In genomic region chr4:150055467-150055866, GRCh38 we compare ENCODE assay signal across 25 cellular contexts. TPM values are rescaled to one million over a fixed set of nuclear protein-coding genes. Genes with fewer than 3 reads are reported as not detected.
DNase-seq lines count a peak whose midpoint lies in the region; ATAC-seq, FAIRE-seq and TF ChIP-seq lines count a peak whose summit lies in the region.
"Had no signal": no experiment of that assay in that cellular context is flagged by ENCODE, and none has a peak within 500 bp of the region (broad histone marks: within the 10 kb centered on the region; RNA-seq: fewer than 3 reads in every experiment).

No MANE protein-coding gene starts in this region.

- TF ChIP-seq CTCF in A549 (IDR thresholded peaks at IDR 0.05), result no peak

- TF ChIP-seq EP300 in A549 (IDR thresholded peaks at IDR 0.05), result no peak

- TF ChIP-seq RAD21 in A549 (conservative IDR thresholded peaks at IDR 0.05 in 1 of 2, IDR thresholded peaks at IDR 0.05 in 1 of 2), result no peak

- peaks cover 7% of the 10 kb centered on the region; the same call in 1 of the 3 replicates for H3K9me3 ChIP-seq in A549
- H3K9me3 ChIP-seq: BE2C had no signal

- DNase-seq in NCI-H748 (lab: John Stamatoyannopoulos, UW; ENCODE audit: unreplicated experiment), result peak; percentile 2
- no peak for DNase-seq in NCI-H748 treated with DMSO at 0.1 percent for 48 hours (lab: John Stamatoyannopoulos, UW)
- peak in 1 of 2 experiments; percentile 63 for DNase-seq in A549 (ENCODE audit: low read depth in 1 of 2, low spot score in 1 of 2)
- peak; percentile 0 for DNase-seq in DMS53 treated with DMSO at 0.1 percent for 48 hours (lab: John Stamatoyannopoulos, UW; ENCODE audit: unreplicated experiment)
- DNase-seq in NCI-H82 treated with DMSO at 0.1 percent for 48 hours (lab: John Stamatoyannopoulos, UW; ENCODE audit: unreplicated experiment), result no peak
- no peak for DNase-seq in inferior parietal cortex (ENCODE audit: extremely low spot score)
- DNase-seq: ACHN; BE2C; C1 segment of cervical spinal cord; CD4-positive, alpha-beta memory T cell; CD4-positive, CD25-positive, alpha-beta regulatory T cell; CD8-positive, alpha-beta memory T cell; COR-L47; DMS 273 treated with DMSO at 0.1 percent for 48 hours; DMS153; DMS79; DND-41; EL; GDM1 had no signal

- H3K27ac ChIP-seq in A549, result peak overlapping the region; percentile 88
- H3K27ac ChIP-seq: 22Rv1, BLaER1 had no signal

- no peak overlapping the region for H3K4me3 ChIP-seq in A549
- H3K4me3 ChIP-seq: BLaER1, GM12878 had no signal

- peaks cover 26% of the 10 kb centered on the region for H3K4me1 ChIP-seq in A549
- H3K4me1 ChIP-seq: BLaER1 had no signal

- peak in 1 of 2 experiments; percentile 61; a peak in 3 of 6 replicates for ATAC-seq in A549
- ATAC-seq: GM12878 had no signal

- WGBS in A549 (ENCODE audit: missing lambda C conversion rate), result 0% methylated on average over 1 of the region's 1 CpG

- no peak for TF ChIP-seq POLR2A in A549 (IDR thresholded peaks at IDR 0.05; ENCODE audit: low read length)

- POLR2A ChIA-PET in A549 (lab: Yijun Ruan, JAX), result no interaction called here

- FAIRE-seq in A549 (lab: Jason Lieb, UNC), result no peak
- FAIRE-seq: GM12878, GM12892, GM18507 had no signal

- CTCF ChIA-PET in A549 (lab: Yijun Ruan, JAX), result interaction anchor here (1.5 to 2.4 kb wide), 2 partner anchors 23 to 162 kb away, joined by 3 to 6 read pairs; partner anchors contain the start of gene DCLK2

- peak overlapping the region; percentile 53 for H3K4me2 ChIP-seq in A549
- H3K4me2 ChIP-seq: BLaER1 had no signal

TF ChIP-seq in A549, 52 proteins besides CTCF, POLR2A, EP300 and RAD21:
- TF ChIP-seq REST (IDR thresholded peaks at IDR 0.05) (no peak), RFX5 (IDR thresholded peaks at IDR 0.05) (no peak), FOSL2 (IDR thresholded peaks at IDR 0.05) (no peak), FOSL2 (CRISPR knock-in tag; IDR thresholded peaks at IDR 0.05) (peak; percentile 19; the same call in 1 of the 2 replicates), RARB (CRISPR knock-in tag; IDR thresholded peaks at IDR 0.05) (no peak), NR3C1 (IDR thresholded peaks at IDR 0.05) (no peak), JUN (IDR thresholded peaks at IDR 0.05) (0 out of 5 replicates have a peak, but pooled peaks of 1 of the 2 experiments have one; percentile 23), GATA3 (IDR thresholded peaks at IDR 0.05; ENCODE audit: borderline replicate concordance) (peak; percentile 92), MAX (IDR thresholded peaks at IDR 0.05) (peak; percentile 36; the same call in 1 of the 2 replicates), CEBPB (IDR thresholded peaks at IDR 0.05) (no peak), HOXA7 (CRISPR knock-in tag; IDR thresholded peaks at IDR 0.05) (no peak), HOXB5 (CRISPR knock-in tag; IDR thresholded peaks at IDR 0.05) (peak; percentile 53; the same call in 1 of the 2 replicates), HMGXB4 (CRISPR knock-in tag; IDR thresholded peaks at IDR 0.05; ENCODE audit: borderline replicate concordance) (no peak), CBX8 (IDR thresholded peaks at IDR 0.05) (no peak), PBX3 (IDR thresholded peaks at IDR 0.05) (no peak), NFE2L2 (conservative IDR thresholded peaks at IDR 0.05; ENCODE audit: low read length) (no peak), HDAC2 (IDR thresholded peaks at IDR 0.05) (no peak), JUNB (IDR thresholded peaks at IDR 0.05) (no peak)
- TF ChIP-seq, protein P1, sequence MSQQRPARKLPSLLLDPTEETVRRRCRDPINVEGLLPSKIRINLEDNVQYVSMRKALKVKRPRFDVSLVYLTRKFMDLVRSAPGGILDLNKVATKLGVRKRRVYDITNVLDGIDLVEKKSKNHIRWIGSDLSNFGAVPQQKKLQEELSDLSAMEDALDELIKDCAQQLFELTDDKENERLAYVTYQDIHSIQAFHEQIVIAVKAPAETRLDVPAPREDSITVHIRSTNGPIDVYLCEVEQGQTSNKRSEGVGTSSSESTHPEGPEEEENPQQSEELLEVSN (IDR thresholded peaks at IDR 0.05; ENCODE audit: borderline replicate concordance, low read depth), result no peak

RNA-seq across cellular contexts. Expression of gene DCLK2, which starts 22.8 kb away (rescaled TPM):
- polyA plus RNA-seq in A549 (2011; rRNA removed) (8.1 and 8.2 TPM in 2 replicates), A549 (2017; fragmentation: RNase III; extraction: RNeasy Plus Mini Kit Qiagen cat#74134 plus additional on column Dnase treatment) (10.3 to 13.0 TPM (median 11.6 TPM) in 3 replicates)
- 5.2 and 6.8 TPM in 2 replicates for polyA plus RNA-seq in A549 (2012; cell fraction: cytosol; rRNA removed)
- 12.1 and 14.2 TPM in 2 replicates for polyA plus RNA-seq in A549 (2012; cell fraction: nucleus; rRNA removed)
- 10.2 and 14.9 TPM in 2 replicates for polyA minus RNA-seq in A549 (2011; rRNA and poly(A)+ RNA removed)
- polyA plus RNA-seq: CD14-positive monocyte; CD4-positive, alpha-beta memory T cell; CD4-positive, CD25-positive, alpha-beta regulatory T cell; CD8-positive, alpha-beta memory T cell; GM12878 had no signal

Comparison
In these comparisons a context has a peak if more than half of its experiments do, and no peak if none do; other contexts are left out.
1. DNase-seq: peak in NCI-H748 (single experiment) and DMS53 treated with DMSO at 0.1 percent for 48 hours (single experiment); none in NCI-H748 treated with DMSO at 0.1 percent for 48 hours (single experiment), NCI-H82 treated with DMSO at 0.1 percent for 48 hours (single experiment) and inferior parietal cortex (single experiment).